In genomic region chr18:3060667-3061580, GRCh38 we compare ENCODE assay signal across 8 cellular contexts. TPM values are rescaled to one million over a fixed set of nuclear protein-coding genes. Genes with fewer than 3 reads are reported as not detected.
DNase-seq lines count a peak whose midpoint lies in the region; ATAC-seq and TF ChIP-seq lines count a peak whose summit lies in the region.

No MANE protein-coding gene starts in this region.

- ATAC-seq in stimulated activated memory B cell treated with anti-CD40 and anti-IgM and Interleukin-4, amounts not matched to agents 10 μg/mL and 1 μg/mL and 100 μg/mL, for 72 hours, result no peak

- H3K4me1 ChIP-seq in HEK293 (ENCODE audit: control insufficient read depth, insufficient read depth, low read length), result no peaks in the 10 kb centered on the region

- no peaks in the 10 kb centered on the region for H3K9me3 Mint-ChIP-seq in activated CD4-positive, alpha-beta T cell treated with anti-CD3 and anti-CD28 coated beads, Interleukin-2, amount 10 ng/mL, durations not matched to agents 7 days and 5 days
- H3K9me3 Mint-ChIP-seq in immature natural killer cell, result no peaks in the 10 kb centered on the region
- no peaks in the 10 kb centered on the region for H3K9me3 Mint-ChIP-seq in stimulated activated memory B cell treated with anti-CD40 and anti-IgM and Interleukin-4, amounts not matched to agents 10 μg/mL and 1 μg/mL and 100 μg/mL, for 72 hours

- CTCF ChIA-PET in HEK293 (lab: Yijun Ruan, JAX), result interaction anchor here (0.9 to 3.5 kb wide), 9 partner anchors 14 to 129 kb away, joined by 3 to 53 read pairs (median 6); no protein-coding TSS in a partner anchor
- CTCF ChIA-PET in activated CD4-positive, alpha-beta T cell treated with anti-CD3 and anti-CD28 coated beads, Interleukin-2, amount 10 ng/mL, durations not matched to agents 7 days and 5 days (lab: Charles Lee), result interaction anchor here (1.0 to 7.4 kb wide), 12 partner anchors 14 to 178 kb away, joined by 3 to 83 read pairs (median 7); no protein-coding TSS in a partner anchor

- H3K27ac Mint-ChIP-seq in activated CD4-positive, alpha-beta T cell treated with anti-CD3 and anti-CD28 coated beads, Interleukin-2, amount 10 ng/mL, durations not matched to agents 7 days and 5 days, result peak overlapping the region; percentile 94
- peak overlapping the region; percentile 84 to 99 (median 96) for H3K27ac Mint-ChIP-seq in immature natural killer cell
- peak overlapping the region; percentile 84 for H3K27ac Mint-ChIP-seq in stimulated activated memory B cell treated with anti-CD40 and anti-IgM and Interleukin-4, amounts not matched to agents 10 μg/mL and 1 μg/mL and 100 μg/mL, for 72 hours

- peak; percentile 60 for DNase-seq in activated CD4-positive, alpha-beta T cell treated with anti-CD3 and anti-CD28 coated beads, Interleukin-2, amount 10 ng/mL, durations not matched to agents 7 days and 5 days
- peak; percentile 58 to 65 (median 64) for DNase-seq in immature natural killer cell
- no peak for DNase-seq in substantia nigra (lab: John Stamatoyannopoulos, UW)
- no peak for DNase-seq in HUDEP-2 (lab: John Stamatoyannopoulos, UW; ENCODE audit: unreplicated experiment in 76 of 76)
- DNase-seq in retina, result no peak
- no peak for DNase-seq in COLO829 (ENCODE audit: low spot score)

- no peaks in the 10 kb centered on the region for H3K27me3 Mint-ChIP-seq in activated CD4-positive, alpha-beta T cell treated with anti-CD3 and anti-CD28 coated beads, Interleukin-2, amount 10 ng/mL, durations not matched to agents 7 days and 5 days
- H3K27me3 Mint-ChIP-seq in immature natural killer cell (ENCODE audit: low read depth in 3 of 3), result peaks cover 5 to 15% (median 10%) of the 10 kb centered on the region in 3 donors
- H3K27me3 Mint-ChIP-seq in stimulated activated memory B cell treated with anti-CD40 and anti-IgM and Interleukin-4, amounts not matched to agents 10 μg/mL and 1 μg/mL and 100 μg/mL, for 72 hours, result peaks cover 9% of the 10 kb centered on the region

- H3K4me3 Mint-ChIP-seq in activated CD4-positive, alpha-beta T cell treated with anti-CD3 and anti-CD28 coated beads, Interleukin-2, amount 10 ng/mL, durations not matched to agents 7 days and 5 days, result peak overlapping the region; percentile 73
- H3K4me3 Mint-ChIP-seq in immature natural killer cell, result peak overlapping the region; percentile 74 to 86 (median 83)
- H3K4me3 Mint-ChIP-seq in stimulated activated memory B cell treated with anti-CD40 and anti-IgM and Interleukin-4, amounts not matched to agents 10 μg/mL and 1 μg/mL and 100 μg/mL, for 72 hours, result peak overlapping the region; percentile 21

- H3K36me3 Mint-ChIP-seq in activated CD4-positive, alpha-beta T cell treated with anti-CD3 and anti-CD28 coated beads, Interleukin-2, amount 10 ng/mL, durations not matched to agents 7 days and 5 days (ENCODE audit: low read depth), result peaks cover 2% of the 10 kb centered on the region
- no peaks in the 10 kb centered on the region for H3K36me3 Mint-ChIP-seq in immature natural killer cell
- H3K36me3 Mint-ChIP-seq in stimulated activated memory B cell treated with anti-CD40 and anti-IgM and Interleukin-4, amounts not matched to agents 10 μg/mL and 1 μg/mL and 100 μg/mL, for 72 hours, result no peaks in the 10 kb centered on the region

- H3K9me3 ChIP-seq in HEK293 (ENCODE audit: control insufficient read depth, insufficient read depth, low read depth, low read length), result no peaks in the 10 kb centered on the region

- no peaks in the 10 kb centered on the region for H3K36me3 ChIP-seq in HEK293 (ENCODE audit: control insufficient read depth in 2 of 2, insufficient read depth in 1 of 2, low read length in 2 of 2)

- H3K4me3 ChIP-seq in HEK293 (ENCODE audit: low read depth, low read length), result no peak overlapping the region

- peaks cover 68% of the 10 kb centered on the region for H3K4me1 Mint-ChIP-seq in activated CD4-positive, alpha-beta T cell treated with anti-CD3 and anti-CD28 coated beads, Interleukin-2, amount 10 ng/mL, durations not matched to agents 7 days and 5 days
- peaks cover 73 to 79% of the 10 kb centered on the region in 2 donors for H3K4me1 Mint-ChIP-seq in immature natural killer cell
- peaks cover 28% of the 10 kb centered on the region for H3K4me1 Mint-ChIP-seq in stimulated activated memory B cell treated with anti-CD40 and anti-IgM and Interleukin-4, amounts not matched to agents 10 μg/mL and 1 μg/mL and 100 μg/mL, for 72 hours

- H3K27ac ChIP-seq in HEK293 (ENCODE audit: extremely low read depth, low read depth, low read length) (no peak overlapping the region), substantia nigra (ENCODE audit: low read depth, low read length, poor library complexity, severe bottlenecking) (no peak overlapping the region)

- no peak for TF ChIP-seq CTCF in HEK293 (tag by site-specific recombination; IDR thresholded peaks at IDR 0.05)

- POLR2A ChIA-PET in HEK293 (lab: Yijun Ruan, JAX), result interaction anchor here (0.6 kb wide), 1 partner anchor 56 kb away, joined by 4 read pairs; no protein-coding TSS in a partner anchor
- POLR2A ChIA-PET in activated CD4-positive, alpha-beta T cell treated with anti-CD3 and anti-CD28 coated beads, Interleukin-2, amount 10 ng/mL, durations not matched to agents 7 days and 5 days (lab: Charles Lee), result interaction anchor here (0.5 to 1.5 kb wide), 2 partner anchors 102 to 189 kb away, joined by 3 read pairs; no protein-coding TSS in a partner anchor

TF ChIP-seq in HEK293, 187 proteins besides CTCF, POLR2A, EP300 and RAD21:
- TF ChIP-seq ZNF202 (tag by site-specific recombination; IDR thresholded peaks at IDR 0.05; ENCODE audit: borderline replicate concordance) (no peak), ZBTB6 (tag by site-specific recombination; IDR thresholded peaks at IDR 0.05) (0 out of 2 replicates have a peak, but pooled peaks have one; percentile 18)
TF ChIP-seq in HEK293: peak in this region for 1.

RNA-seq across cellular contexts. Expression of gene LPIN2, which starts 48.0 kb away (rescaled TPM):
- 100 to 1,000 TPM in 1 of 2 experiments, 10 to 100 TPM in 1; 99.6 to 106 TPM for total RNA-seq in activated CD4-positive, alpha-beta T cell treated with anti-CD3 and anti-CD28 coated beads, Interleukin-2, amount 10 ng/mL, durations not matched to agents 7 days and 5 days
- polyA plus RNA-seq in immature natural killer cell, result 10 to 100 TPM; 17.3 to 80.1 (median 31.0) TPM

Comparison
In these comparisons a context has a peak if more than half of its experiments do, and no peak if none do; other contexts are left out.
1. DNase-seq: peak in activated CD4-positive, alpha-beta T cell treated with anti-CD3 and anti-CD28 coated beads, Interleukin-2, amount 10 ng/mL, durations not matched to agents 7 days and 5 days (single experiment) and immature natural killer cell (3 of 3); none in substantia nigra (0 of 49), HUDEP-2 (0 of 76), retina (single experiment) and COLO829 (single experiment).
2. H3K4me3 Mint-ChIP-seq: peak in every context shown above with its lines; median percentile 83 in immature natural killer cell; 73 in activated CD4-positive, alpha-beta T cell treated with anti-CD3 and anti-CD28 coated beads, Interleukin-2, amount 10 ng/mL, durations not matched to agents 7 days and 5 days; 21 in stimulated activated memory B cell treated with anti-CD40 and anti-IgM and Interleukin-4, amounts not matched to agents 10 μg/mL and 1 μg/mL and 100 μg/mL, for 72 hours.
3. Peak in every context shown above with its lines, with median percentiles within 50 percentile points of each other: H3K27ac Mint-ChIP-seq.